In genomic region chr11:104761511-104761910, GRCh38 we compare ENCODE assay signal across 35 cellular contexts.
"Had no signal": no experiment of that assay in that cellular context is flagged by ENCODE, and none has a peak within 500 bp of the region (broad histone marks: within the 10 kb centered on the region; RNA-seq: fewer than 3 reads in every experiment).

No MANE protein-coding gene starts in this region.

- DNase-seq: Karpas-422, Kasumi-1, KG1, MG63, MM.1S, MV-4-11, NCI-H1048, NCI-H1092, NCI-H1092 treated with DMSO at 0.1 percent for 48 hours, NCI-H1105, NCI-H1105 treated with DMSO at 0.1 percent for 48 hours, NCI-H1417, NCI-H1417 treated with DMSO at 0.1 percent for 48 hours, NCI-H1436, NCI-H1436 treated with DMSO at 0.1 percent for 48 hours, NCI-H146, NCI-H1694, NCI-H1694 treated with DMSO at 0.1 percent for 48 hours, NCI-H187, NCI-H187 treated with DMSO at 0.1 percent for 48 hours, NCI-H1930, NCI-H2029, NCI-H2029 treated with DMSO at 0.1 percent for 48 hours, NCI-H2081, NCI-H2081 treated with DMSO at 0.1 percent for 48 hours, NCI-H2107, NCI-H2171, NCI-H2171 treated with DMSO at 0.1 percent for 48 hours, NCI-H2227 treated with DMSO at 0.1 percent for 48 hours, NCI-H226, NCI-H345, NCI-H446, NCI-H446 treated with DMSO at 0.1 percent for 48 hours, NCI-H510A had no signal

- H3K27ac ChIP-seq: KMS-11 had no signal

- H3K4me2 ChIP-seq: KMS-11 had no signal

- H3K9ac ChIP-seq: KMS-11 had no signal

- H3K36me3 ChIP-seq: MG63 had no signal

- H3K27me3 ChIP-seq: MG63 had no signal

- H3K4me3 ChIP-seq: MG63 had no signal
